In genomic region chr17:50541916-50542688, GRCh38 we compare ENCODE assay signal across 8 cellular contexts. TPM values are rescaled to one million over a fixed set of nuclear protein-coding genes. Genes with fewer than 3 reads are reported as not detected.
A peak's percentile ranks its signal among the peaks of the same experiment; 100 is the strongest.
DNase-seq lines count a peak whose midpoint lies in the region; ATAC-seq and TF ChIP-seq lines count a peak whose summit lies in the region.

No MANE protein-coding gene starts in this region.

- H3K9me3 ChIP-seq in HEK293 (ENCODE audit: control insufficient read depth, insufficient read depth, low read depth, low read length) (no peaks in the 10 kb centered on the region), SU-DHL-6 (ENCODE audit: insufficient read depth, low read length) (no peaks in the 10 kb centered on the region), heart left ventricle (no peaks in the 10 kb centered on the region)

- H3K4me1 Mint-ChIP-seq in activated naive CD8-positive, alpha-beta T cell treated with anti-CD3 and anti-CD28 coated beads, Interleukin-2, amount 50 U/mL, for 24 hours: peaks cover 14% of the 10 kb centered on the region
- H3K4me1 Mint-ChIP-seq in type B pancreatic cell (ENCODE audit: unreplicated experiment): peaks cover 39% of the 10 kb centered on the region

- peak in 1 of 2 donors; percentile 86 for TF ChIP-seq POLR2A in heart left ventricle (IDR thresholded peaks at IDR 0.05)

- no peaks in the 10 kb centered on the region for H3K36me3 Mint-ChIP-seq in activated naive CD8-positive, alpha-beta T cell treated with anti-CD3 and anti-CD28 coated beads, Interleukin-2, amount 50 U/mL, for 24 hours (ENCODE audit: low read depth)
- peaks cover 4% of the 10 kb centered on the region for H3K36me3 Mint-ChIP-seq in type B pancreatic cell

- 1 to 2% (median 2%) methylated on average over 14 to 65 of the region's 65 CpGs for WGBS in heart left ventricle, 4 donors

- no peaks in the 10 kb centered on the region for H3K79me2 ChIP-seq in SU-DHL-6 (ENCODE audit: insufficient read depth, low read length)

- no peaks in the 10 kb centered on the region for H3K27me3 ChIP-seq in SU-DHL-6 (ENCODE audit: low read length)
- peaks cover 0 to 2% (median 0%) of the 10 kb centered on the region in 9 donors for H3K27me3 ChIP-seq in heart left ventricle

- POLR2A ChIA-PET in HEK293 (lab: Yijun Ruan, JAX): interaction anchor here (0.5 to 2.9 kb wide), 9 partner anchors 8 to 324 kb away, joined by 3 to 12 read pairs (median 4); partner anchors contain the start of genes EPN3 and TOB1

- intact Hi-C loops in heart left ventricle (cut with DNase I): loop anchor here (2.0 to 10.0 kb wide), 8 partner anchors 55 to 423 kb away; no protein-coding TSS in a partner anchor
- intact Hi-C loops in posterior cingulate gyrus (cut with DNase I): loop anchor here (2.0 to 10.0 kb wide), 2 partner anchors 59 to 243 kb away; no protein-coding TSS in a partner anchor

- H3K9me2 ChIP-seq in SU-DHL-6 (replicated peaks; ENCODE audit: insufficient read depth, low read length): no peaks in the 10 kb centered on the region

- DNase-seq in MV-4-11 (lab: John Stamatoyannopoulos, UW) (peak; percentile 57), heart left ventricle (peak; percentile 88 to 96 (median 89)), posterior cingulate gyrus (peak; percentile 75 to 98 (median 86)), type B pancreatic cell (ENCODE audit: extremely low spot score, unreplicated experiment) (peak; percentile 93)
- DNase-seq in activated naive CD8-positive, alpha-beta T cell treated with anti-CD3 and anti-CD28 coated beads, Interleukin-2, amount 50 U/mL, for 24 hours: peak; percentile 88

- peak overlapping the region; percentile 74 for H3K4me3 Mint-ChIP-seq in activated naive CD8-positive, alpha-beta T cell treated with anti-CD3 and anti-CD28 coated beads, Interleukin-2, amount 50 U/mL, for 24 hours
- H3K4me3 Mint-ChIP-seq in type B pancreatic cell: peak overlapping the region; percentile 84

- H3K4me2 ChIP-seq in SU-DHL-6 (ENCODE audit: low read depth, low read length, poor library complexity, severe bottlenecking): peak overlapping the region; percentile 64

- H3K27ac Mint-ChIP-seq in activated naive CD8-positive, alpha-beta T cell treated with anti-CD3 and anti-CD28 coated beads, Interleukin-2, amount 50 U/mL, for 24 hours: no peak overlapping the region
- H3K27ac Mint-ChIP-seq in type B pancreatic cell: peak overlapping the region; percentile 79

- peak overlapping the region; percentile 56 for H3K9ac ChIP-seq in SU-DHL-6 (ENCODE audit: low read length)

- ATAC-seq in activated naive CD8-positive, alpha-beta T cell treated with anti-CD3 and anti-CD28 coated beads, Interleukin-2, amount 50 U/mL, for 24 hours: peak; percentile 75
- peak; percentile 65 to 93 (median 90) for ATAC-seq in heart left ventricle

- H2AFZ ChIP-seq in SU-DHL-6 (ENCODE audit: low read depth, low read length, severe bottlenecking): peak overlapping the region; percentile 93

- H3K36me3 ChIP-seq in HEK293 (ENCODE audit: control insufficient read depth in 2 of 2, insufficient read depth in 1 of 2, low read length in 2 of 2) (no peaks in the 10 kb centered on the region), SU-DHL-6 (ENCODE audit: low read length) (no peaks in the 10 kb centered on the region), heart left ventricle (peaks cover 0 to 14% (median 0%) of the 10 kb centered on the region in 9 donors)

- peaks cover 8% of the 10 kb centered on the region for H3K4me1 ChIP-seq in HEK293 (ENCODE audit: control insufficient read depth, insufficient read depth, low read length)
- H3K4me1 ChIP-seq in heart left ventricle: peaks cover 0 to 43% (median 21%) of the 10 kb centered on the region in 12 donors

- H4K20me1 ChIP-seq in SU-DHL-6 (ENCODE audit: low read depth, low read length): no peaks in the 10 kb centered on the region

- H3K27me3 Mint-ChIP-seq in activated naive CD8-positive, alpha-beta T cell treated with anti-CD3 and anti-CD28 coated beads, Interleukin-2, amount 50 U/mL, for 24 hours: peaks cover 12% of the 10 kb centered on the region
- H3K27me3 Mint-ChIP-seq in type B pancreatic cell: no peaks in the 10 kb centered on the region

- peak overlapping the region; percentile 42; the same call in 1 of the 2 replicates for H3K27ac ChIP-seq in HEK293 (ENCODE audit: extremely low read depth, low read depth, low read length)
- H3K27ac ChIP-seq in SU-DHL-6 (ENCODE audit: low read depth, low read length): no peak overlapping the region
- H3K27ac ChIP-seq in heart left ventricle: peak overlapping the region in 11 of 12 donors; percentile 56 to 89 (median 82)

- TF ChIP-seq CTCF in HEK293 (tag by site-specific recombination; IDR thresholded peaks at IDR 0.05) (peak; percentile 90; the same call in 1 of the 2 replicates), SU-DHL-6 (IDR thresholded peaks at IDR 0.05; ENCODE audit: insufficient read depth, low read length, poor library complexity, severe bottlenecking) (peak; percentile 23), heart left ventricle (IDR thresholded peaks at IDR 0.05) (peak in 6 of 12 donors; percentile 12 to 50 (median 33)), type B pancreatic cell (conservative IDR thresholded peaks at IDR 0.05) (peak; percentile 30)

- H3F3A ChIP-seq in SU-DHL-6 (ENCODE audit: insufficient read depth): no peaks in the 10 kb centered on the region

- CTCF ChIA-PET in HEK293 (lab: Yijun Ruan, JAX): interaction anchor here (0.5 to 6.7 kb wide), 16 partner anchors 9 to 299 kb away, joined by 3 to 58 read pairs (median 4); no protein-coding TSS in a partner anchor

- H3K9me3 Mint-ChIP-seq in activated naive CD8-positive, alpha-beta T cell treated with anti-CD3 and anti-CD28 coated beads, Interleukin-2, amount 50 U/mL, for 24 hours: no peaks in the 10 kb centered on the region
- no peaks in the 10 kb centered on the region for H3K9me3 Mint-ChIP-seq in type B pancreatic cell

- H3K4me3 ChIP-seq in GM08714 (ENCODE audit: low read length): peak overlapping the region; percentile 55; the same call in 1 of the 2 replicates
- peak overlapping the region; percentile 51 for H3K4me3 ChIP-seq in HEK293 (ENCODE audit: low read depth, low read length)
- H3K4me3 ChIP-seq in SU-DHL-6 (ENCODE audit: insufficient read depth, low read length, poor library complexity, severe bottlenecking): peak overlapping the region; percentile 53
- H3K4me3 ChIP-seq in heart left ventricle: peak overlapping the region; percentile 27 to 86 (median 64)

TF ChIP-seq in HEK293, 187 proteins besides CTCF, POLR2A, EP300 and RAD21 (continues in another document):
- TF ChIP-seq ZNF639 (tag by site-specific recombination; IDR thresholded peaks at IDR 0.05): no peak
- TF ChIP-seq ZNF214 (tag by site-specific recombination; IDR thresholded peaks at IDR 0.05; ENCODE audit: borderline replicate concordance): no peak
- peak; percentile 25; the same call in 1 of the 2 replicates for TF ChIP-seq GLIS1 (tag by site-specific recombination; IDR thresholded peaks at IDR 0.05)
- TF ChIP-seq ZNF513 (tag by site-specific recombination; IDR thresholded peaks at IDR 0.05): no peak
- TF ChIP-seq ZNF155 (tag by site-specific recombination; IDR thresholded peaks at IDR 0.05): no peak
- TF ChIP-seq ZNF670 (tag by site-specific recombination; IDR thresholded peaks at IDR 0.05; ENCODE audit: low read depth): no peak
- TF ChIP-seq ELK4 (IDR thresholded peaks at IDR 0.05; ENCODE audit: borderline replicate concordance, low read depth, low read length): no peak
- peak; percentile 45 for TF ChIP-seq SP2 (tag by site-specific recombination; IDR thresholded peaks at IDR 0.05)

RNA-seq across cellular contexts. Expression of gene SPATA20, which starts 4.9 kb away (rescaled TPM):
- total RNA-seq in heart left ventricle (10 to 100 TPM; 21.6 to 83.0 (median 67.1) TPM), type B pancreatic cell (ENCODE audit: low replicate concordance) (40.3 and 51.3 TPM in 2 replicates)
- polyA plus RNA-seq in heart left ventricle: 10 to 100 TPM; 13.8 to 52.3 TPM

RNA-seq across cellular contexts. Expression of gene EPN3, which starts 9.6 kb away (rescaled TPM):
- total RNA-seq in heart left ventricle (10 to 100 TPM in 6 of 9 donors, 1 to 10 TPM in 3; 8.9 to 29.5 (median 12.6) TPM), type B pancreatic cell (ENCODE audit: low replicate concordance) (41.7 and 72.1 TPM in 2 replicates)
- 10 to 100 TPM in 1 of 2 donors, 1 to 10 TPM in 1; 9.0 to 22.1 TPM for polyA plus RNA-seq in heart left ventricle

RNA-seq across cellular contexts. Expression of gene CACNA1G, which starts 18.4 kb away (rescaled TPM):
- total RNA-seq in heart left ventricle (under 1 TPM in 8 of 9 donors, not detected in 1; 0.02 to 0.48 (median 0.14) TPM), type B pancreatic cell (ENCODE audit: low replicate concordance) (1.9 and 27.8 TPM in 2 replicates)
- polyA plus RNA-seq in heart left ventricle: under 1 TPM; 0.04 to 0.11 TPM

RNA-seq across cellular contexts. Expression of gene MYCBPAP, which starts 33.9 kb away (rescaled TPM):
- total RNA-seq in heart left ventricle (1 to 10 TPM in 2 of 9 donors, under 1 TPM in 6, not detected in 1; 0.42 to 2.4 (median 0.83) TPM), type B pancreatic cell (ENCODE audit: low replicate concordance) (0.88 and 4.1 TPM in 2 replicates)
- polyA plus RNA-seq in heart left ventricle: under 1 TPM; 0.29 to 0.46 TPM
